In genomic region chr12:19552441-19553097, GRCh38 we compare ENCODE assay signal across 8 cellular contexts.
DNase-seq lines count a peak whose midpoint lies in the region; ATAC-seq and TF ChIP-seq lines count a peak whose summit lies in the region.
"Not testable (repeated sequence)": the region's sequence is repeated elsewhere in the genome, so short reads cannot be mapped to it uniquely, and the experiment has no call there.

No MANE protein-coding gene starts in this region.

- POLR2A ChIA-PET in activated CD4-positive, alpha-beta memory T cell treated with anti-CD3 and anti-CD28 coated beads for 36 hours (lab: Charles Lee), result interaction anchor here (0.9 kb wide), 1 partner anchor 112 kb away, joined by 3 read pairs; no protein-coding TSS in a partner anchor

- peaks cover 20% of the 10 kb centered on the region for H3K4me1 Mint-ChIP-seq in activated CD4-positive, alpha-beta memory T cell treated with anti-CD3 and anti-CD28 coated beads for 36 hours (ENCODE audit: low read depth)

- H3K9me3 Mint-ChIP-seq in activated CD4-positive, alpha-beta memory T cell treated with anti-CD3 and anti-CD28 coated beads for 36 hours, result not testable (repeated sequence)

- CTCF ChIA-PET in activated CD4-positive, alpha-beta memory T cell treated with anti-CD3 and anti-CD28 coated beads for 36 hours (lab: Charles Lee), result not testable (repeated sequence)

- ATAC-seq in GM19043 (IDR thresholded peaks at IDR 0.05; ENCODE audit: low read depth, unreplicated experiment) (peak; percentile 74), GM21786 (IDR thresholded peaks at IDR 0.05; ENCODE audit: unreplicated experiment) (peak; percentile 88), HG03066 (IDR thresholded peaks at IDR 0.05; ENCODE audit: low read depth, unreplicated experiment) (peak; percentile 49), HG03571 (IDR thresholded peaks at IDR 0.05; ENCODE audit: unreplicated experiment) (peak; percentile 65)

- not testable (repeated sequence) for H3K36me3 Mint-ChIP-seq in activated CD4-positive, alpha-beta memory T cell treated with anti-CD3 and anti-CD28 coated beads for 36 hours

- H3K27me3 Mint-ChIP-seq in activated CD4-positive, alpha-beta memory T cell treated with anti-CD3 and anti-CD28 coated beads for 36 hours, result not testable (repeated sequence)

- H3K27ac Mint-ChIP-seq in activated CD4-positive, alpha-beta memory T cell treated with anti-CD3 and anti-CD28 coated beads for 36 hours, result peak overlapping the region; percentile 66

- TF ChIP-seq CTCF in GM12865 (IDR thresholded peaks at IDR 0.05; ENCODE audit: insufficient read depth, low read depth, low read length, missing control alignments), result not testable (repeated sequence)

- H3K4me3 Mint-ChIP-seq in activated CD4-positive, alpha-beta memory T cell treated with anti-CD3 and anti-CD28 coated beads for 36 hours, result peak overlapping the region; percentile 59

- intact Hi-C loops in activated CD4-positive, alpha-beta memory T cell treated with anti-CD3 and anti-CD28 coated beads for 36 hours (cut with micrococcal nuclease), result loop anchor here (1.0 kb wide), 6 partner anchors 70 to 343 kb away; no protein-coding TSS in a partner anchor

- peak; percentile 74 for DNase-seq in GM12865 (ENCODE audit: low read depth)
- DNase-seq in activated CD4-positive, alpha-beta memory T cell treated with anti-CD3 and anti-CD28 coated beads for 36 hours, result peak; percentile 53
- peak; percentile 60 for DNase-seq in amniotic epithelial cell (ENCODE audit: low read depth)
- DNase-seq in stimulated activated CD4-positive, alpha-beta T cell treated with anti-CD3 and anti-CD28 coated beads, Interleukin-15, amount 100 ng/mL, for 24 hours, result peak; percentile 23

- H3K4me3 ChIP-seq in GM12865 (ENCODE audit: low read depth, low read length), result peak overlapping the region; percentile 5; the same call in 1 of the 2 replicates

Comparison
In these comparisons a context has a peak if more than half of its experiments do, and no peak if none do; other contexts are left out.
1. Peak in every context shown above with its lines: DNase-seq, ATAC-seq and H3K4me3 ChIP-seq.
2. DNase-seq: peak in every context shown above with its lines; median percentile 74 in GM12865; 60 in amniotic epithelial cell; 53 in activated CD4-positive, alpha-beta memory T cell treated with anti-CD3 and anti-CD28 coated beads for 36 hours; 23 in stimulated activated CD4-positive, alpha-beta T cell treated with anti-CD3 and anti-CD28 coated beads, Interleukin-15, amount 100 ng/mL, for 24 hours.